ENCODE assay signal across 8 cellular contexts in the genomic region with DNA sequence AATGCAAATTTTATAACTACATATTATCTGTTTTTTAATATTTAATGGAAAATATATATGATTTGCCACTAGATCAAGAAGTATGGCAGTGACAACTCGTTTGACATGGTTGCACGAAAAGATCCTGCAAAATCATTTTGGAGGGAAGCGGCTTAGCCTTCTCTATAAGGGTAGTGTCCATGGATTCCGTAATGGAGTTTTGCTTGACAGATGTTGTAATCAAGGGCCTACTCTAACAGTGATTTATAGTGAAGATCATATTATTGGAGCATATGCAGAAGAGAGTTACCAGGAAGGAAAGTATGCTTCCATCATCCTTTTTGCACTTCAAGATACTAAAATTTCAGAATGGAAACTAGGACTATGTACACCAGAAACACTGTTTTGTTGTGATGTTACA. TPM values are rescaled to one million over a fixed set of nuclear protein-coding genes. Genes with fewer than 3 reads are reported as not detected.
A peak's percentile ranks its signal among the peaks of the same experiment; 100 is the strongest.
DNase-seq lines count a peak whose midpoint lies in the region; ATAC-seq and TF ChIP-seq lines count a peak whose summit lies in the region.

No MANE protein-coding gene starts in this region.

- H3K56ac ChIP-seq in IMR-90 (ENCODE audit: extremely low read depth, insufficient read depth, low read length), result no peak overlapping the region

- H3K4me1 Mint-ChIP-seq in chondrocyte (ENCODE audit: low read depth) (peaks cover 23% of the 10 kb centered on the region), progenitor cell of endocrine pancreas (ENCODE audit: low read depth) (no peaks in the 10 kb centered on the region)

- H3K27ac ChIP-seq in IMR-90 (ENCODE audit: insufficient read depth, low read length), result no peak overlapping the region
- peak overlapping the region; percentile 9 for H3K27ac ChIP-seq in osteoblast (ENCODE audit: low read depth, low read length)

- H4K20me1 ChIP-seq in IMR-90 (ENCODE audit: insufficient read depth, low read length) (no peaks in the 10 kb centered on the region), osteoblast (ENCODE audit: insufficient read depth, low read length) (no peaks in the 10 kb centered on the region)

- no peaks in the 10 kb centered on the region for H3K27me3 ChIP-seq in IMR-90 (ENCODE audit: control insufficient read depth, insufficient read depth, low read length)
- no peaks in the 10 kb centered on the region for H3K27me3 ChIP-seq in osteoblast (ENCODE audit: insufficient read depth, low read length)

- peaks cover 14% of the 10 kb centered on the region for H3K79me2 ChIP-seq in osteoblast (ENCODE audit: insufficient read depth, low read length)

- dilution Hi-C loops in IMR-90 (cut with HindIII; ENCODE audit: low sequenced_read_pairs, unreplicated experiment), result no loop called here

- no peak overlapping the region for H3K4me3 ChIP-seq in IMR-90 (ENCODE audit: insufficient read depth, low read depth, low read length)
- peak overlapping the region; percentile 61 for H3K4me3 ChIP-seq in osteoblast (ENCODE audit: insufficient read depth, low read length)

- TF ChIP-seq POLR2A in IMR-90 (IDR thresholded peaks at IDR 0.05; ENCODE audit: low read depth, low read length), result no peak

- H3K18ac ChIP-seq in IMR-90 (ENCODE audit: low read depth, low read length), result no peak overlapping the region; the same call in 1 of the 2 replicates

- H2BK15ac ChIP-seq in IMR-90 (ENCODE audit: low read depth, low read length), result no peak overlapping the region

- no CpG with 5 or more reads among the region's 4 CpGs for WGBS in IMR-90 (ENCODE audit: extremely low coverage in 2 of 2, insufficient read length in 1 of 2), 2 experiments

- H3K14ac ChIP-seq in IMR-90 (replicated peaks; ENCODE audit: low read depth, low read length), result peak overlapping the region; percentile 73

- H4K8ac ChIP-seq in IMR-90 (ENCODE audit: low read depth in 2 of 2, low read length in 2 of 2), result peak overlapping the region in 1 of 2 experiments; percentile 20; a peak in 2 of 4 replicates

- no peak for TF ChIP-seq RAD21 in IMR-90 (IDR thresholded peaks at IDR 0.05; ENCODE audit: low read length)

- ATAC-seq in IMR-90 (ENCODE audit: low read depth), result no peak
- ATAC-seq in GM19328 (IDR thresholded peaks at IDR 0.05; ENCODE audit: unreplicated experiment), result no peak

- no peak overlapping the region; the same call in 1 of the 2 replicates for H4K5ac ChIP-seq in IMR-90 (ENCODE audit: low read depth, low read length)

- in situ Hi-C loops in IMR-90 (cut with MboI; ENCODE audit: low sequenced_read_pairs), result no loop called here

- intact Hi-C loops in IMR-90 (cut with micrococcal nuclease), result no loop called here

- H2BK5ac ChIP-seq in IMR-90 (ENCODE audit: low read depth, low read length, poor library complexity, severe bottlenecking), result no peak overlapping the region

- BruUV-seq in IMR-90 (replicated peaks; lab: Mats Ljungman, UMichigan), result no TSS peak

- H3K9me3 ChIP-seq in IMR-90 (ENCODE audit: control insufficient read depth, insufficient read depth, low read length) (no peaks in the 10 kb centered on the region), osteoblast (ENCODE audit: low read depth, low read length) (no peaks in the 10 kb centered on the region)

- no peak overlapping the region for H2AFZ ChIP-seq in IMR-90 (replicated peaks; ENCODE audit: low read length, poor library complexity)
- H2AFZ ChIP-seq in osteoblast (ENCODE audit: low read length), result peak overlapping the region; percentile 72

- H3K36me3 Mint-ChIP-seq in chondrocyte (ENCODE audit: low read depth), result peaks cover 1% of the 10 kb centered on the region
- no peaks in the 10 kb centered on the region for H3K36me3 Mint-ChIP-seq in progenitor cell of endocrine pancreas (ENCODE audit: insufficient read depth)

- no peak overlapping the region for H2BK120ac ChIP-seq in IMR-90 (ENCODE audit: low read depth, low read length)

- H3K4me3 Mint-ChIP-seq in chondrocyte (ENCODE audit: unreplicated experiment) (peak overlapping the region; percentile 33), progenitor cell of endocrine pancreas (ENCODE audit: low read depth) (no peak overlapping the region)

- H4K91ac ChIP-seq in IMR-90 (ENCODE audit: insufficient read depth, low read depth, low read length), result no peak overlapping the region

- no peaks in the 10 kb centered on the region for H3K9me1 ChIP-seq in IMR-90 (ENCODE audit: insufficient read depth, low read length)

- no peak overlapping the region for H2AK9ac ChIP-seq in IMR-90 (replicated peaks; ENCODE audit: low read depth, low read length, poor library complexity)

- no peak overlapping the region for H2AK5ac ChIP-seq in IMR-90 (ENCODE audit: low read depth, low read length)

- H3K27ac Mint-ChIP-seq in chondrocyte (ENCODE audit: unreplicated experiment), result no peak overlapping the region
- no peak overlapping the region for H3K27ac Mint-ChIP-seq in progenitor cell of endocrine pancreas

- no peaks in the 10 kb centered on the region for H3K36me3 ChIP-seq in IMR-90 (ENCODE audit: control insufficient read depth, insufficient read depth, low read length)
- no peaks in the 10 kb centered on the region for H3K36me3 ChIP-seq in osteoblast (ENCODE audit: insufficient read depth, low read length)

- POLR2A ChIA-PET in IMR-90 (lab: Charles Lee; ENCODE audit: unreplicated experiment), result no interaction called here

- H3K9me3 Mint-ChIP-seq in chondrocyte (ENCODE audit: low read depth) (no peaks in the 10 kb centered on the region), progenitor cell of endocrine pancreas (ENCODE audit: low read depth) (peaks cover 12% of the 10 kb centered on the region)

- TF ChIP-seq CTCF in IMR-90 (conservative IDR thresholded peaks at IDR 0.05; ENCODE audit: low read depth, low read length), result no peak
- no peak for TF ChIP-seq CTCF in chondrocyte (IDR thresholded peaks at IDR 0.05)
- no peak for TF ChIP-seq CTCF in osteoblast (IDR thresholded peaks at IDR 0.05; ENCODE audit: extremely low read depth, low read depth, low read length)
- TF ChIP-seq CTCF in GM10266 (IDR thresholded peaks at IDR 0.05; ENCODE audit: control insufficient read depth, insufficient read depth, low read depth, missing control alignments), result no peak
- no peak for TF ChIP-seq CTCF in progenitor cell of endocrine pancreas (IDR thresholded peaks at IDR 0.05; ENCODE audit: unreplicated experiment)

- peak; percentile 5 for DNase-seq in COLO829 (ENCODE audit: low spot score)
- DNase-seq in IMR-90, result no peak
- DNase-seq in chondrocyte (ENCODE audit: low spot score), result no peak
- no peak for DNase-seq in osteoblast (ENCODE audit: insufficient read length, low spot score, missing footprints)
- DNase-seq in GM10266 (ENCODE audit: extremely low spot score), result no peak
- DNase-seq in NCI-H1436 (lab: John Stamatoyannopoulos, UW), result no peak
- DNase-seq in progenitor cell of endocrine pancreas (ENCODE audit: low spot score, unreplicated experiment), result no peak

- H3K27me3 Mint-ChIP-seq in chondrocyte (ENCODE audit: low read depth) (no peaks in the 10 kb centered on the region), progenitor cell of endocrine pancreas (peaks cover 5% of the 10 kb centered on the region)

- H3K23ac ChIP-seq in IMR-90 (ENCODE audit: low read depth, low read length), result no peak overlapping the region

- no peaks in the 10 kb centered on the region for H3K79me1 ChIP-seq in IMR-90 (ENCODE audit: low read depth in 1 of 2, low read length in 2 of 2)

- H2BK20ac ChIP-seq in IMR-90 (ENCODE audit: low read depth, low read length), result no peak overlapping the region

- H3K4me1 ChIP-seq in IMR-90 (ENCODE audit: control insufficient read depth, insufficient read depth, low read length) (no peaks in the 10 kb centered on the region), osteoblast (ENCODE audit: insufficient read depth, low read length) (peaks cover 2% of the 10 kb centered on the region)

- H3K9ac ChIP-seq in IMR-90 (ENCODE audit: low read depth, low read length), result no peak overlapping the region

- no peak overlapping the region for H3K4ac ChIP-seq in IMR-90 (ENCODE audit: low read depth, low read length)

- CTCF ChIA-PET in IMR-90 (lab: Yijun Ruan, JAX), result interaction anchor here (1.1 kb wide), 1 partner anchor 33 kb away, joined by 5 read pairs; no protein-coding TSS in a partner anchor

- H3K4me2 ChIP-seq in IMR-90 (ENCODE audit: low read depth, low read length) (peak overlapping the region; percentile 72), osteoblast (ENCODE audit: insufficient read depth, low read length) (peak overlapping the region; percentile 76)

TF ChIP-seq in IMR-90, 13 proteins besides CTCF, POLR2A, EP300 and RAD21 (continues in another document):
- TF ChIP-seq RFX5 (IDR thresholded peaks at IDR 0.05; ENCODE audit: low read depth, low read length) (no peak), CHD1 (IDR thresholded peaks at IDR 0.05; ENCODE audit: low read depth, low read length) (no peak), BHLHE40 (IDR thresholded peaks at IDR 0.05; ENCODE audit: low read depth, low read length) (no peak), SMC3 (IDR thresholded peaks at IDR 0.05; ENCODE audit: low read depth, low read length) (no peak)
- TF ChIP-seq, protein P1, sequence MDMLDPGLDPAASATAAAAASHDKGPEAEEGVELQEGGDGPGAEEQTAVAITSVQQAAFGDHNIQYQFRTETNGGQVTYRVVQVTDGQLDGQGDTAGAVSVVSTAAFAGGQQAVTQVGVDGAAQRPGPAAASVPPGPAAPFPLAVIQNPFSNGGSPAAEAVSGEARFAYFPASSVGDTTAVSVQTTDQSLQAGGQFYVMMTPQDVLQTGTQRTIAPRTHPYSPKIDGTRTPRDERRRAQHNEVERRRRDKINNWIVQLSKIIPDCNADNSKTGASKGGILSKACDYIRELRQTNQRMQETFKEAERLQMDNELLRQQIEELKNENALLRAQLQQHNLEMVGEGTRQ (IDR thresholded peaks at IDR 0.05; ENCODE audit: low read depth, low read length), result no peak

RNA-seq across cellular contexts. Expression of a gene that starts 0.5 kb away (rescaled TPM):
- total RNA-seq in IMR-90 (2012; rRNA removed) (2.5 and 2.7 TPM in 2 replicates), chondrocyte (6.6 to 35.4 TPM (median 7.4 TPM) in 3 replicates), osteoblast (33.9 and 35.8 TPM in 2 replicates), progenitor cell of endocrine pancreas (not detected in 2 replicates)
- polyA plus RNA-seq in IMR-90 (2012; rRNA removed), result 1.8 and 2.2 TPM in 2 replicates
- 0.22 and 0.34 TPM in 2 replicates for polyA plus RNA-seq in IMR-90 (2012; cell fraction: cytosol; rRNA removed)
- polyA plus RNA-seq in IMR-90 (2012; cell fraction: nucleus; rRNA removed; ENCODE audit: low replicate concordance), result 0.53 and 5.5 TPM in 2 replicates

RNA-seq across cellular contexts. Expression of a gene that starts 29.9 kb away (rescaled TPM):
- 0.18 and 0.28 TPM in 2 replicates for total RNA-seq in IMR-90 (2012; rRNA removed)
- polyA plus RNA-seq in IMR-90 (2012; rRNA removed), result 0.13 and 0.19 TPM in 2 replicates
- 0.01 and 0.13 TPM in 2 replicates for polyA plus RNA-seq in IMR-90 (2012; cell fraction: cytosol; rRNA removed)
- 0.10 and 0.52 TPM in 2 replicates for polyA plus RNA-seq in IMR-90 (2012; cell fraction: nucleus; rRNA removed; ENCODE audit: low replicate concordance)
- total RNA-seq in chondrocyte, result 8.3 to 29.7 TPM (median 10.8 TPM) in 3 replicates
- total RNA-seq in osteoblast, result 28.3 and 49.2 TPM in 2 replicates
- not detected in 2 replicates for total RNA-seq in progenitor cell of endocrine pancreas
